In genomic region chr1:150514913-150515327, GRCh38 we compare ENCODE assay signal across 8 cellular contexts. TPM values are rescaled to one million over a fixed set of nuclear protein-coding genes. Genes with fewer than 3 reads are reported as not detected.
DNase-seq lines count a peak whose midpoint lies in the region; ATAC-seq, FAIRE-seq and TF ChIP-seq lines count a peak whose summit lies in the region.

No MANE protein-coding gene starts in this region.

- CTCF ChIA-PET in activated naive CD4-positive, alpha-beta T cell treated with anti-CD3 and anti-CD28 coated beads, Interleukin-2, amount 10 ng/mL, durations not matched to agents 7 days and 5 days (lab: Charles Lee): interaction anchor here (0.6 to 3.6 kb wide), 3 partner anchors 17 to 259 kb away, joined by 3 to 24 read pairs (median 18); partner anchors contain the start of gene CA14
- CTCF ChIA-PET in GM12878 (lab: Yijun Ruan, JAX): interaction anchor here (1.5 to 2.6 kb wide), 6 partner anchors 9 to 52 kb away, joined by 4 to 11 read pairs (median 8); no protein-coding TSS in a partner anchor

- TF ChIP-seq RAD21 in GM12878 (IDR thresholded peaks at IDR 0.05; ENCODE audit: insufficient read depth, low read depth, low read length): no peak

- H3K36me3 ChIP-seq in GM12878 (ENCODE audit: control insufficient read depth in 2 of 2, insufficient read depth in 2 of 2, low read length in 1 of 2): no peaks in the 10 kb centered on the region; a peak in 1 of 4 replicates
- no peaks in the 10 kb centered on the region for H3K36me3 ChIP-seq in urinary bladder (ENCODE audit: insufficient read depth)

- no peaks in the 10 kb centered on the region for H3K9me3 ChIP-seq in GM12878 (replicated peaks; ENCODE audit: control insufficient read depth, insufficient read depth, low read length)

- H3K27ac ChIP-seq in GM12878 (ENCODE audit: control insufficient read depth, insufficient read depth) (peak overlapping the region; percentile 50; the same call in 1 of the 2 replicates), urinary bladder (ENCODE audit: low read depth) (no peak overlapping the region)

- no peaks in the 10 kb centered on the region for H3K9me3 Mint-ChIP-seq in activated naive CD4-positive, alpha-beta T cell treated with anti-CD3 and anti-CD28 coated beads, Interleukin-2, amount 10 ng/mL, durations not matched to agents 7 days and 5 days

- no peak for DNase-seq in activated naive CD4-positive, alpha-beta T cell treated with anti-CD3 and anti-CD28 coated beads, Interleukin-2, amount 10 ng/mL, durations not matched to agents 7 days and 5 days
- DNase-seq in activated naive CD4-positive, alpha-beta T cell treated with Interleukin-2 at 50 U/mL for 16 hours: no peak
- DNase-seq in GM12878 (ENCODE audit: low read depth, low spot score) (no peak), lower leg skin (ENCODE audit: low spot score in 2 of 2) (no peak), SHP77 (lab: John Stamatoyannopoulos, UW) (no peak), GM20000 (ENCODE audit: low spot score) (no peak), iPS-NIHi11 (ENCODE audit: low spot score) (no peak)

- peaks cover 33% of the 10 kb centered on the region for H3K4me1 Mint-ChIP-seq in activated naive CD4-positive, alpha-beta T cell treated with anti-CD3 and anti-CD28 coated beads, Interleukin-2, amount 10 ng/mL, durations not matched to agents 7 days and 5 days

- intact Hi-C loops in GM12878 (cut with micrococcal nuclease; ENCODE audit: unreplicated experiment) (loop anchor here (5.0 kb wide), 2 partner anchors 53 to 258 kb away; partner anchors contain the start of gene CA14), lower leg skin (cut with DNase I; ENCODE audit: low total_unique reads) (no loop called here)

- H3K27me3 Mint-ChIP-seq in activated naive CD4-positive, alpha-beta T cell treated with anti-CD3 and anti-CD28 coated beads, Interleukin-2, amount 10 ng/mL, durations not matched to agents 7 days and 5 days: peaks cover 4% of the 10 kb centered on the region

- POLR2A ChIA-PET in GM12878 (lab: Charles Lee): interaction anchor here (1.3 to 1.6 kb wide), 4 partner anchors 23 to 183 kb away, joined by 3 to 4 read pairs (median 3); partner anchors contain the start of gene GOLPH3L

- RAD21 ChIA-PET in GM12878 (lab: Charles Lee; ENCODE audit: unreplicated experiment): interaction anchor here (1.0 to 1.8 kb wide), 6 partner anchors 15 to 64 kb away, joined by 3 to 8 read pairs (median 4); partner anchors contain the start of genes MCL1 and TARS2

- no peaks in the 10 kb centered on the region for H3K36me3 Mint-ChIP-seq in activated naive CD4-positive, alpha-beta T cell treated with anti-CD3 and anti-CD28 coated beads, Interleukin-2, amount 10 ng/mL, durations not matched to agents 7 days and 5 days

- no peak for FAIRE-seq in GM12878 (lab: Jason Lieb, UNC)

- no peaks in the 10 kb centered on the region for H4K20me1 ChIP-seq in GM12878 (ENCODE audit: control insufficient read depth, insufficient read depth)

- peak overlapping the region; percentile 74; the same call in 1 of the 2 replicates for H3K4me3 ChIP-seq in GM12878
- H3K4me3 ChIP-seq in lower leg skin (ENCODE audit: low read depth, poor library complexity, severe bottlenecking): peak overlapping the region; percentile 28
- H3K4me3 ChIP-seq in urinary bladder (ENCODE audit: low read depth, low read length): peak overlapping the region; percentile 55

- no peaks in the 10 kb centered on the region for H3K79me2 ChIP-seq in GM12878 (ENCODE audit: control insufficient read depth, insufficient read depth, low read length)

- no peaks in the 10 kb centered on the region for H3K27me3 ChIP-seq in GM12878 (replicated peaks in 1 of 2; ENCODE audit: control insufficient read depth in 2 of 2, insufficient read depth in 2 of 2, low read length in 1 of 2)

- WGBS in GM12878 (ENCODE audit: insufficient coverage, insufficient replicate concordance, low lambda C conversion rate, missing lambda C conversion rate): 29% methylated on average over 17 of the region's 21 CpGs
- 38 to 39% methylated on average over 21 of the region's 21 CpGs for WGBS in lower leg skin, 2 donors
- WGBS in urinary bladder: 23% methylated on average over 21 of the region's 21 CpGs

- H3K27ac Mint-ChIP-seq in activated naive CD4-positive, alpha-beta T cell treated with anti-CD3 and anti-CD28 coated beads, Interleukin-2, amount 10 ng/mL, durations not matched to agents 7 days and 5 days: peak overlapping the region; percentile 83

- no peak for TF ChIP-seq CTCF in GM12878 (IDR thresholded peaks at IDR 0.05 in 2 of 3, conservative IDR thresholded peaks at IDR 0.05 in 1 of 3; ENCODE audit: control insufficient read depth in 2 of 3, extremely low read depth in 1 of 3, insufficient read depth in 1 of 3, low read depth in 3 of 3, low read length in 3 of 3)
- TF ChIP-seq CTCF in lower leg skin (IDR thresholded peaks at IDR 0.05): no peak
- no peak for TF ChIP-seq CTCF in GM20000 (IDR thresholded peaks at IDR 0.05; ENCODE audit: extremely low read depth, missing control alignments)

- H3K4me3 Mint-ChIP-seq in activated naive CD4-positive, alpha-beta T cell treated with anti-CD3 and anti-CD28 coated beads, Interleukin-2, amount 10 ng/mL, durations not matched to agents 7 days and 5 days: peak overlapping the region; percentile 85

- TF ChIP-seq POLR2A in GM12878 (IDR thresholded peaks at IDR 0.05; ENCODE audit: low read depth, low read length): no peak
- TF ChIP-seq POLR2A in lower leg skin (IDR thresholded peaks at IDR 0.05): no peak

- H2AFZ ChIP-seq in GM12878 (ENCODE audit: control insufficient read depth, low read depth, low read length): peak overlapping the region; percentile 95

- no TSS peak for BruUV-seq in GM12878 (replicated peaks; lab: Mats Ljungman, UMichigan)

- SMC1A ChIA-PET in GM12878 (lab: Charles Lee; ENCODE audit: uncharacterized antibody, unreplicated experiment): interaction anchor here (1.0 to 4.1 kb wide), 5 partner anchors 11 to 115 kb away, joined by 3 to 26 read pairs (median 3); partner anchors contain the start of genes ENSA and TARS2

- H3K4me2 ChIP-seq in GM12878 (ENCODE audit: control insufficient read depth, insufficient read depth): peak overlapping the region; percentile 98

- ATAC-seq in GM12878: no peak

- peak overlapping the region; percentile 67 for H3K9ac ChIP-seq in GM12878 (ENCODE audit: control insufficient read depth, insufficient read depth, low read length)

- H3K4me1 ChIP-seq in GM12878 (ENCODE audit: control insufficient read depth, insufficient read depth, low read length): peaks cover 19% of the 10 kb centered on the region
- no peaks in the 10 kb centered on the region for H3K4me1 ChIP-seq in urinary bladder (ENCODE audit: insufficient read depth)

- in situ Hi-C loops in GM12878 (cut with MboI): no loop called here

- TF ChIP-seq EP300 in GM12878 (IDR thresholded peaks at IDR 0.05; ENCODE audit: borderline replicate concordance in 1 of 2, control insufficient read depth in 1 of 2, low read depth in 2 of 2, low read length in 2 of 2): no peak

RNA-seq across cellular contexts. Expression of gene FALEC, which starts 0.6 kb away (rescaled TPM):
- total RNA-seq in GM12878 (2013; cell fraction: nucleolus; rRNA removed): not detected in 2 replicates
- total RNA-seq in GM12878 (2014; rRNA removed): not detected in 2 replicates
- total RNA-seq in GM12878 (2014; rRNA removed; fragmentation: Illumina TruSeq; extraction: Trizol): 0.31 and 0.37 TPM in 2 replicates
- 0.41 TPM in 1 of 2 replicates, not detected in the other for total RNA-seq in GM12878 (2021)
- not detected for polyA plus RNA-seq in GM12878 (2011; ENCODE audit: low read depth)
- polyA plus RNA-seq in GM12878 (2011; rRNA removed): 0.27 TPM in 1 of 2 replicates, not detected in the other
- polyA plus RNA-seq in GM12878 (2011; cell fraction: cytosol; rRNA removed): not detected in 2 replicates
- polyA plus RNA-seq in GM12878 (2011; cell fraction: nucleus; rRNA removed): 0.27 TPM in 1 of 2 replicates, not detected in the other
- not detected in 2 replicates for polyA plus RNA-seq in GM12878 (2012)
- polyA plus RNA-seq in GM12878 (2014; fragmentation: Illumina TruSeq; extraction: Trizol): 0.40 TPM in 1 of 2 replicates, not detected in the other
- under 1 TPM in 1 of 2 experiments, not detected in 1; 0.21 TPM for polyA plus RNA-seq in GM12878 (2014; fragmentation: Nextera tagmentation; extraction: Ambion mirVana)
- not detected in 2 replicates for polyA plus RNA-seq in GM12878 (2014; rRNA removed)
- polyA plus RNA-seq in GM12878 (2016; fragmentation: Nextera tagmentation; extraction: Ambion mirVana): under 1 TPM; 0.32 to 0.71 TPM
- not detected in 2 replicates for polyA minus RNA-seq in GM12878 (2011; rRNA and poly(A)+ RNA removed)
- polyA minus RNA-seq in GM12878 (2011; cell fraction: cytosol; rRNA and poly(A)+ RNA removed): not detected in 2 replicates
- 0.60 and 1.2 TPM in 2 replicates for polyA minus RNA-seq in GM12878 (2011; cell fraction: nucleus; rRNA and poly(A)+ RNA removed)
- total RNA-seq in lower leg skin: 1 to 10 TPM in 1 of 4 donors, not detected in 3; 1.1 TPM
- not detected for total RNA-seq in urinary bladder
- 0.47 TPM for polyA plus RNA-seq in urinary bladder

RNA-seq across cellular contexts. Expression of gene ECM1, which starts 7.0 kb away (rescaled TPM):
- 2.4 and 3.7 TPM in 2 replicates for total RNA-seq in GM12878 (2013; cell fraction: nucleolus; rRNA removed)
- total RNA-seq in GM12878 (2014; rRNA removed): 0.22 and 0.34 TPM in 2 replicates
- total RNA-seq in GM12878 (2014; rRNA removed; fragmentation: Illumina TruSeq; extraction: Trizol): 0.28 and 0.36 TPM in 2 replicates
- total RNA-seq in GM12878 (2021): 1.0 and 1.3 TPM in 2 replicates
- 0.37 TPM for polyA plus RNA-seq in GM12878 (2011; ENCODE audit: low read depth)
- 0.55 and 1.0 TPM in 2 replicates for polyA plus RNA-seq in GM12878 (2011; rRNA removed)
- polyA plus RNA-seq in GM12878 (2011; cell fraction: cytosol; rRNA removed): 0.69 and 0.95 TPM in 2 replicates
- polyA plus RNA-seq in GM12878 (2011; cell fraction: nucleus; rRNA removed): 8.4 and 8.6 TPM in 2 replicates
- polyA plus RNA-seq in GM12878 (2012): 0.89 and 1.00 TPM in 2 replicates
- polyA plus RNA-seq in GM12878 (2014; fragmentation: Illumina TruSeq; extraction: Trizol): 0.84 and 1.1 TPM in 2 replicates
- under 1 TPM; 0.06 to 0.35 TPM for polyA plus RNA-seq in GM12878 (2014; fragmentation: Nextera tagmentation; extraction: Ambion mirVana)
- 0.55 and 0.91 TPM in 2 replicates for polyA plus RNA-seq in GM12878 (2014; rRNA removed)
- 1 to 10 TPM in 1 of 2 experiments, under 1 TPM in 1; 0.66 to 1.1 TPM for polyA plus RNA-seq in GM12878 (2016; fragmentation: Nextera tagmentation; extraction: Ambion mirVana)
- polyA minus RNA-seq in GM12878 (2011; rRNA and poly(A)+ RNA removed): 0.51 and 1.3 TPM in 2 replicates
- polyA minus RNA-seq in GM12878 (2011; cell fraction: cytosol; rRNA and poly(A)+ RNA removed): 0.31 TPM in 1 of 2 replicates, not detected in the other
- polyA minus RNA-seq in GM12878 (2011; cell fraction: nucleus; rRNA and poly(A)+ RNA removed): 1.3 and 1.5 TPM in 2 replicates
- 100 to 1,000 TPM in 1 of 4 donors, 10 to 100 TPM in 3; 64.1 to 131 (median 86.2) TPM for total RNA-seq in lower leg skin
- 8.7 TPM for total RNA-seq in urinary bladder
- polyA plus RNA-seq in urinary bladder: 40.8 TPM

RNA-seq across cellular contexts. Expression of gene TARS2, which starts 27.7 kb away (rescaled TPM):
- 66.1 and 66.6 TPM in 2 replicates for total RNA-seq in GM12878 (2013; cell fraction: nucleolus; rRNA removed)
- 44.7 and 51.7 TPM in 2 replicates for total RNA-seq in GM12878 (2014; rRNA removed)
- total RNA-seq in GM12878 (2014; rRNA removed; fragmentation: Illumina TruSeq; extraction: Trizol): 31.4 and 31.9 TPM in 2 replicates
- total RNA-seq in GM12878 (2021): 30.8 and 35.5 TPM in 2 replicates
- polyA plus RNA-seq in GM12878 (2011; ENCODE audit: low read depth): 16.3 TPM
- polyA plus RNA-seq in GM12878 (2011; rRNA removed): 34.0 and 44.7 TPM in 2 replicates
- polyA plus RNA-seq in GM12878 (2011; cell fraction: cytosol; rRNA removed): 71.2 and 98.0 TPM in 2 replicates
- 72.5 and 104 TPM in 2 replicates for polyA plus RNA-seq in GM12878 (2011; cell fraction: nucleus; rRNA removed)
- polyA plus RNA-seq in GM12878 (2012): 26.4 and 31.6 TPM in 2 replicates
- polyA plus RNA-seq in GM12878 (2014; fragmentation: Illumina TruSeq; extraction: Trizol): 36.7 and 46.2 TPM in 2 replicates
- polyA plus RNA-seq in GM12878 (2014; fragmentation: Nextera tagmentation; extraction: Ambion mirVana): 10 to 100 TPM; 11.0 to 14.6 TPM
- 47.8 and 51.8 TPM in 2 replicates for polyA plus RNA-seq in GM12878 (2014; rRNA removed)
- 10 to 100 TPM; 45.7 to 49.4 TPM for polyA plus RNA-seq in GM12878 (2016; fragmentation: Nextera tagmentation; extraction: Ambion mirVana)
- 40.1 and 63.8 TPM in 2 replicates for polyA minus RNA-seq in GM12878 (2011; rRNA and poly(A)+ RNA removed)
- polyA minus RNA-seq in GM12878 (2011; cell fraction: cytosol; rRNA and poly(A)+ RNA removed): 14.5 and 16.8 TPM in 2 replicates
- polyA minus RNA-seq in GM12878 (2011; cell fraction: nucleus; rRNA and poly(A)+ RNA removed): 28.9 and 39.4 TPM in 2 replicates
- total RNA-seq in lower leg skin: 10 to 100 TPM in 3 of 4 donors, 1 to 10 TPM in 1; 9.7 to 25.1 (median 16.5) TPM
- 18.0 TPM for total RNA-seq in urinary bladder
- 15.8 TPM for polyA plus RNA-seq in urinary bladder

RNA-seq across cellular contexts. Expression of gene ADAMTSL4, which starts 34.3 kb away (rescaled TPM):
- not detected in 2 replicates for total RNA-seq in GM12878 (2013; cell fraction: nucleolus; rRNA removed)
- total RNA-seq in GM12878 (2014; rRNA removed): not detected in 2 replicates
- total RNA-seq in GM12878 (2014; rRNA removed; fragmentation: Illumina TruSeq; extraction: Trizol): not detected in 2 replicates
- 0.15 and 0.21 TPM in 2 replicates for total RNA-seq in GM12878 (2021)
- 0.35 TPM for polyA plus RNA-seq in GM12878 (2011; ENCODE audit: low read depth)
- not detected in 2 replicates for polyA plus RNA-seq in GM12878 (2011; rRNA removed)
- polyA plus RNA-seq in GM12878 (2011; cell fraction: cytosol; rRNA removed): not detected in 2 replicates
- 0.06 and 0.15 TPM in 2 replicates for polyA plus RNA-seq in GM12878 (2011; cell fraction: nucleus; rRNA removed)
- polyA plus RNA-seq in GM12878 (2012): 0.13 and 0.49 TPM in 2 replicates
- polyA plus RNA-seq in GM12878 (2014; fragmentation: Illumina TruSeq; extraction: Trizol): not detected in 2 replicates
- under 1 TPM; 0.04 to 0.05 TPM for polyA plus RNA-seq in GM12878 (2014; fragmentation: Nextera tagmentation; extraction: Ambion mirVana)
- not detected in 2 replicates for polyA plus RNA-seq in GM12878 (2014; rRNA removed)
- under 1 TPM; 0.04 to 0.09 TPM for polyA plus RNA-seq in GM12878 (2016; fragmentation: Nextera tagmentation; extraction: Ambion mirVana)
- polyA minus RNA-seq in GM12878 (2011; rRNA and poly(A)+ RNA removed): 0.07 TPM in 1 of 2 replicates, not detected in the other
- polyA minus RNA-seq in GM12878 (2011; cell fraction: cytosol; rRNA and poly(A)+ RNA removed): not detected in 2 replicates
- not detected in 2 replicates for polyA minus RNA-seq in GM12878 (2011; cell fraction: nucleus; rRNA and poly(A)+ RNA removed)
- total RNA-seq in lower leg skin: 10 to 100 TPM; 10.1 to 15.9 (median 13.6) TPM
- total RNA-seq in urinary bladder: 35.5 TPM
- polyA plus RNA-seq in urinary bladder: 144 TPM
